In the genomic region with DNA sequence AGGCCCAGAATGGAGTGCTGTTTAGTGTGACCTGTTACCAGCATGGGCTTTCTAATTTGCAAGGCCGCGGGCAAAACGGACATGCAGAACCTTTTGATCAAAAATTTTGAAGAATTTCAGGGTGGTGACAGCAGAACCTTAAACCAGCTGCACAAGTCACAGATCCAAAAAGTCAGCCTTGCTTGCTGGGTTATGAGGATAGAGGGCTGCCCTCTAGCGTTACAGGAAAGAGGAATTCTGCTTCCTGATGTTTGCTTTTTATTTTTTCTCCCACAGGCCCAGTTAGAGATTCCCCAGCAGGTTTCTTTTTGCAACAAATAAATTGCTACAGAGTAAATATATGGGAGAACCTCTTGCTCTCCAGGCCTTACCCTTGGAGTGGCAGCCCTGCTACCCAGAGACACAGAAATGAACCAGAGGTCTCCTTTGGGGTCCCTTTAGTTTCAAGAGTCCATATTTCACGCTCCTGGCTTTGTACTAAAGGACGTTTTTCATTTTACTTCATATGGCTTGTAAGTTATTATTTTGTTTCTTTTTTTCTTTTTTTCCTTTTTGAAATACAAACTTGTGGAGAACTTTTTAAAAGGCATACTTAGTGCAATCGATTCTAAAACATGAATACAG, we compare ENCODE assay signal across 9 cellular contexts. TPM values are rescaled to one million over a fixed set of nuclear protein-coding genes. Genes with fewer than 3 reads are reported as not detected.
DNase-seq lines count a peak whose midpoint lies in the region; ATAC-seq and TF ChIP-seq lines count a peak whose summit lies in the region.
"Had no signal": no experiment of that assay in that cellular context is flagged by ENCODE, and none has a peak within 500 bp of the region (broad histone marks: within the 10 kb centered on the region; RNA-seq: fewer than 3 reads in every experiment).

No MANE protein-coding gene starts in this region.

- TF ChIP-seq CTCF in esophagus squamous epithelium (IDR thresholded peaks at IDR 0.05), result peak in 5 of 6 experiments; percentile 17 to 49 (median 40)
- peak; percentile 74 for TF ChIP-seq CTCF in progenitor cell of endocrine pancreas (IDR thresholded peaks at IDR 0.05; ENCODE audit: unreplicated experiment)

- H3K36me3 Mint-ChIP-seq in progenitor cell of endocrine pancreas (ENCODE audit: insufficient read depth), result no peaks in the 10 kb centered on the region
- H3K36me3 Mint-ChIP-seq in activated T-cell treated with anti-CD3 and anti-CD28 coated beads, Interleukin-2, amount 50 U/mL, for 24 hours (ENCODE audit: low read depth), result no peaks in the 10 kb centered on the region

- intact Hi-C loops in esophagus squamous epithelium (cut with DNase I), result no loop called here

- ATAC-seq in GM18867 (IDR thresholded peaks at IDR 0.05; ENCODE audit: unreplicated experiment) (no peak), GM18511 (IDR thresholded peaks at IDR 0.05; ENCODE audit: unreplicated experiment) (no peak)

- peak; percentile 38 for DNase-seq in NCI-H1436 (lab: John Stamatoyannopoulos, UW)
- no peak for DNase-seq in NCI-H1436 treated with DMSO at 0.1 percent for 48 hours (lab: John Stamatoyannopoulos, UW)
- DNase-seq in NCI-H748 treated with DMSO at 0.1 percent for 48 hours (lab: John Stamatoyannopoulos, UW), result peak; percentile 88
- DNase-seq in esophagus squamous epithelium (lab: John Stamatoyannopoulos, UW), result no peak
- DNase-seq in progenitor cell of endocrine pancreas (ENCODE audit: low spot score, unreplicated experiment), result no peak
- DNase-seq in activated T-cell treated with anti-CD3 and anti-CD28 coated beads, Interleukin-2, amount 50 U/mL, for 24 hours, result no peak

- peaks cover 26% of the 10 kb centered on the region for H3K4me1 Mint-ChIP-seq in progenitor cell of endocrine pancreas (ENCODE audit: low read depth)
- H3K4me1 Mint-ChIP-seq in activated T-cell treated with anti-CD3 and anti-CD28 coated beads, Interleukin-2, amount 50 U/mL, for 24 hours (ENCODE audit: low read depth), result peaks cover 6% of the 10 kb centered on the region

- peaks cover 0 to 37% (median 5%) of the 10 kb centered on the region in 4 donors for H3K27me3 ChIP-seq in esophagus squamous epithelium

- no peak overlapping the region for H3K27ac ChIP-seq in esophagus squamous epithelium

- no peaks in the 10 kb centered on the region for H3K9me3 Mint-ChIP-seq in progenitor cell of endocrine pancreas (ENCODE audit: low read depth)
- H3K9me3 Mint-ChIP-seq in activated T-cell treated with anti-CD3 and anti-CD28 coated beads, Interleukin-2, amount 50 U/mL, for 24 hours, result no peaks in the 10 kb centered on the region

- 51 to 67% methylated on average over 4 of the region's 7 CpGs for WGBS in esophagus squamous epithelium, 2 donors

- H3K27ac Mint-ChIP-seq in progenitor cell of endocrine pancreas, result peak overlapping the region; percentile 69
- no peak overlapping the region for H3K27ac Mint-ChIP-seq in activated T-cell treated with anti-CD3 and anti-CD28 coated beads, Interleukin-2, amount 50 U/mL, for 24 hours

- H3K4me3 ChIP-seq in esophagus squamous epithelium, result no peak overlapping the region

- no peaks in the 10 kb centered on the region for H3K9me3 ChIP-seq in esophagus squamous epithelium

- H3K4me1 ChIP-seq in esophagus squamous epithelium, result peaks cover 0 to 21% (median 6%) of the 10 kb centered on the region in 3 donors

- peaks cover 29% of the 10 kb centered on the region for H3K27me3 Mint-ChIP-seq in progenitor cell of endocrine pancreas
- peaks cover 41% of the 10 kb centered on the region for H3K27me3 Mint-ChIP-seq in activated T-cell treated with anti-CD3 and anti-CD28 coated beads, Interleukin-2, amount 50 U/mL, for 24 hours

- H3K4me3 Mint-ChIP-seq in progenitor cell of endocrine pancreas (ENCODE audit: low read depth), result no peak overlapping the region
- H3K4me3 Mint-ChIP-seq in activated T-cell treated with anti-CD3 and anti-CD28 coated beads, Interleukin-2, amount 50 U/mL, for 24 hours, result no peak overlapping the region

- no peak for TF ChIP-seq POLR2A in esophagus squamous epithelium (IDR thresholded peaks at IDR 0.05)

- H3K36me3 ChIP-seq in esophagus squamous epithelium, result no peaks in the 10 kb centered on the region

RNA-seq across cellular contexts. Expression of gene ADCY2, which starts 3.4 kb away (rescaled TPM):
- total RNA-seq in esophagus squamous epithelium, result 1 to 10 TPM in 1 of 4 donors, under 1 TPM in 2, not detected in 1; 0.19 to 2.7 (median 0.59) TPM
- total RNA-seq in progenitor cell of endocrine pancreas, result 4.5 and 8.7 TPM in 2 replicates
- total RNA-seq: myocyte had no signal

Comparison
In these comparisons a context has a peak if more than half of its experiments do, and no peak if none do; other contexts are left out.
1. DNase-seq: peak in NCI-H1436 (single experiment) and NCI-H748 treated with DMSO at 0.1 percent for 48 hours (single experiment); none in NCI-H1436 treated with DMSO at 0.1 percent for 48 hours (single experiment), esophagus squamous epithelium (single experiment), progenitor cell of endocrine pancreas (single experiment) and activated T-cell treated with anti-CD3 and anti-CD28 coated beads, Interleukin-2, amount 50 U/mL, for 24 hours (single experiment).